1 cellular context compared by ENCODE assay signal in genomic region chr4:125084608-125085007, GRCh38.
TF ChIP-seq lines count a peak whose summit lies in the region.

No MANE protein-coding gene starts in this region.

TF ChIP-seq in SK-N-SH, 30 proteins besides CTCF, POLR2A, EP300 and RAD21 (continued from another document):
- TF ChIP-seq REST (IDR thresholded peaks at IDR 0.05; ENCODE audit: low read depth, low read length) (no peak), GABPA (IDR thresholded peaks at IDR 0.05; ENCODE audit: low read depth) (no peak), RXRA (IDR thresholded peaks at IDR 0.05; ENCODE audit: borderline replicate concordance, low read depth) (no peak), NRF1 (IDR thresholded peaks at IDR 0.05; ENCODE audit: low read depth, low read length) (no peak), POLR2AphosphoS5 (IDR thresholded peaks at IDR 0.05; ENCODE audit: low read depth, low read length) (no peak), NFIC (IDR thresholded peaks at IDR 0.05; ENCODE audit: borderline replicate concordance) (no peak)
TF ChIP-seq in SK-N-SH: peak in this region for 0.
